Comparison of ENCODE assay signal across 6 cellular contexts in genomic region chr10:74921070-74921469, GRCh38.
A peak's percentile ranks its signal among the peaks of the same experiment; 100 is the strongest.
DNase-seq lines count a peak whose midpoint lies in the region; ATAC-seq, FAIRE-seq and TF ChIP-seq lines count a peak whose summit lies in the region.
"Not testable (repeated sequence)": the region's sequence is repeated elsewhere in the genome, so short reads cannot be mapped to it uniquely, and the experiment has no call there.

No MANE protein-coding gene starts in this region.

- not testable (repeated sequence) for H3K9me2 ChIP-seq in HCT116 (ENCODE audit: insufficient read depth); PC-9 (ENCODE audit: insufficient read depth)

- not testable (repeated sequence) for H3K56ac ChIP-seq in mesendoderm (ENCODE audit: low read length)

- H2BK5ac ChIP-seq in mesendoderm (ENCODE audit: low read length), result not testable (repeated sequence)

- DNase-seq in HCT116 (ENCODE audit: low read depth, low spot score); PC-9; mesendoderm; neural progenitor cell (ENCODE audit: low spot score): not testable (repeated sequence)
- peak in 1 of 4 experiments; percentile 14 for DNase-seq in K562 (ENCODE audit: extremely low read depth in 1 of 4, low spot score in 3 of 4)
- DNase-seq in erythroblast (lab: John Stamatoyannopoulos, UW), result peak; percentile 34 to 56

- 5% methylated on average over 5 of the region's 5 CpGs for WGBS in K562 (ENCODE audit: insufficient coverage, low coverage, missing lambda C conversion rate)
- WGBS in mesendoderm (ENCODE audit: extremely low coverage, insufficient coverage, low lambda C conversion rate), result no CpG with 5 or more reads among the region's 5 CpGs

- peaks cover 34% of the 10 kb centered on the region for H3K4me1 Mint-ChIP-seq in neural progenitor cell

- TF ChIP-seq CTCF in HCT116 (IDR thresholded peaks at IDR 0.05 in 2 of 3, conservative IDR thresholded peaks at IDR 0.05 in 1 of 3; ENCODE audit: borderline replicate concordance in 1 of 3, insufficient read depth in 1 of 3, low read depth in 2 of 3, low read length in 2 of 3); PC-9 (conservative IDR thresholded peaks at IDR 0.05); K562 (IDR thresholded peaks at IDR 0.05 in 2 of 3, conservative IDR thresholded peaks at IDR 0.05 in 1 of 3; ENCODE audit: insufficient read depth in 2 of 3, low read depth in 1 of 3, low read length in 3 of 3); neural progenitor cell (IDR thresholded peaks at IDR 0.05): not testable (repeated sequence)

- peak overlapping the region; percentile 36 for H2BK15ac ChIP-seq in mesendoderm (replicated peaks; ENCODE audit: low read depth)

- H3K9me1 ChIP-seq in K562 (ENCODE audit: control insufficient read depth, insufficient read depth, low read length), result not testable (repeated sequence)

- peaks cover 10% of the 10 kb centered on the region for H3K36me3 Mint-ChIP-seq in neural progenitor cell

- not testable (repeated sequence) for H3K36me3 ChIP-seq in HCT116 (ENCODE audit: control insufficient read depth in 1 of 2, insufficient read depth in 2 of 2, low read length in 2 of 2); PC-9 (ENCODE audit: low read depth); K562 (ENCODE audit: control insufficient read depth, insufficient read depth, low read length); mesendoderm (ENCODE audit: control insufficient read depth, insufficient read depth, low read length); neural progenitor cell

- not testable (repeated sequence) for H2BK120ac ChIP-seq in mesendoderm (ENCODE audit: low read depth, low read length)

- not testable (repeated sequence) for H3K4me3 Mint-ChIP-seq in neural progenitor cell

- not testable (repeated sequence) for H2AFZ ChIP-seq in HCT116 (ENCODE audit: low read depth, low read length, poor library complexity, severe bottlenecking); PC-9; K562 (ENCODE audit: low read depth, low read length); neural progenitor cell (replicated peaks)

- H3K4ac ChIP-seq in mesendoderm (ENCODE audit: low read depth, low read length), result not testable (repeated sequence)

- H3K4me3 ChIP-seq in HCT116 (replicated peaks in 1 of 2; ENCODE audit: low read depth in 1 of 2, low read length in 2 of 2); PC-9; K562; mesendoderm (ENCODE audit: low read length); neural progenitor cell: not testable (repeated sequence)

- intact Hi-C loops in HCT116 (cut with micrococcal nuclease); PC-9 (cut with micrococcal nuclease; ENCODE audit: unreplicated experiment); K562 (cut with micrococcal nuclease): not testable (repeated sequence)

- not testable (repeated sequence) for H2AK5ac ChIP-seq in mesendoderm (ENCODE audit: low read length)

- H3K27me3 Mint-ChIP-seq in neural progenitor cell (ENCODE audit: insufficient read depth, low read depth), result not testable (repeated sequence)

- TF ChIP-seq POLR2A in HCT116 (IDR thresholded peaks at IDR 0.05; ENCODE audit: borderline replicate concordance, extremely low read depth, insufficient read depth, insufficient read length); K562 (conservative IDR thresholded peaks at IDR 0.05); erythroblast (IDR thresholded peaks at IDR 0.05; ENCODE audit: low read length): not testable (repeated sequence)

- not testable (repeated sequence) for H3K27ac ChIP-seq in HCT116 (ENCODE audit: low read depth, low read length); K562 (ENCODE audit: extremely low read depth, low read depth, low read length); neural progenitor cell
- H3K27ac ChIP-seq in PC-9, result peak overlapping the region; percentile 92
- H3K27ac ChIP-seq in mesendoderm (ENCODE audit: low read depth, low read length), result peak overlapping the region; percentile 18

- H3K9me3 Mint-ChIP-seq in neural progenitor cell, result peaks cover 16% of the 10 kb centered on the region

- H3K9me3 ChIP-seq in HCT116 (ENCODE audit: control insufficient read depth in 1 of 2, insufficient read depth in 1 of 2, low read depth in 1 of 2, low read length in 2 of 2); PC-9 (ENCODE audit: insufficient read depth, low read depth); K562 (replicated peaks; ENCODE audit: control insufficient read depth, insufficient read depth, low read depth, low read length): not testable (repeated sequence)
- peaks cover 12% of the 10 kb centered on the region for H3K9me3 ChIP-seq in neural progenitor cell (ENCODE audit: low read depth)

- H4K5ac ChIP-seq in mesendoderm (ENCODE audit: low read length), result not testable (repeated sequence)

- H3K79me2 ChIP-seq in HCT116 (ENCODE audit: insufficient read depth, low read length); K562 (ENCODE audit: control insufficient read depth, insufficient read depth, low read length); mesendoderm (ENCODE audit: control insufficient read depth, insufficient read depth, low read length): not testable (repeated sequence)
- H3K79me2 ChIP-seq in PC-9 (ENCODE audit: low read depth) (peaks cover 64% of the 10 kb centered on the region), neural progenitor cell (ENCODE audit: low read depth) (peaks cover 60% of the 10 kb centered on the region)

- not testable (repeated sequence) for H3K9ac ChIP-seq in HCT116 (ENCODE audit: low read length); K562 (ENCODE audit: insufficient read depth in 1 of 2, low read depth in 2 of 2, low read length in 2 of 2); mesendoderm (ENCODE audit: low read length); neural progenitor cell

- 0 out of 2 replicates have a peak overlapping the region, but pooled peaks have one; percentile 64 for H3K4me2 ChIP-seq in HCT116 (ENCODE audit: low read length)
- H3K4me2 ChIP-seq in PC-9, result peak overlapping the region; percentile 74
- not testable (repeated sequence) for H3K4me2 ChIP-seq in K562 (ENCODE audit: insufficient read depth, low read length); mesendoderm (ENCODE audit: low read length)
- peak overlapping the region; percentile 64 for H3K4me2 ChIP-seq in neural progenitor cell

- not testable (repeated sequence) for H3K27me3 ChIP-seq in HCT116 (ENCODE audit: insufficient read depth, low read length); PC-9 (ENCODE audit: insufficient read depth, low read depth); K562 (ENCODE audit: control insufficient read depth in 2 of 2, insufficient read depth in 2 of 2, low read length in 2 of 2); mesendoderm (ENCODE audit: insufficient read depth, low read length, poor library complexity); neural progenitor cell

- ATAC-seq in HCT116, K562: not testable (repeated sequence)

- peaks cover 69% of the 10 kb centered on the region for H3F3A ChIP-seq in PC-9 (ENCODE audit: insufficient read depth, low read depth)
- peaks cover 26% of the 10 kb centered on the region for H3F3A ChIP-seq in neural progenitor cell (ENCODE audit: low read depth)

- TF ChIP-seq EP300 in K562 (IDR thresholded peaks at IDR 0.05; ENCODE audit: low read length), result peak; percentile 59

- not testable (repeated sequence) for H4K20me1 ChIP-seq in HCT116 (ENCODE audit: insufficient read depth); PC-9 (ENCODE audit: insufficient read depth); K562 (replicated peaks; ENCODE audit: control insufficient read depth, insufficient read depth, low read length)
- H4K20me1 ChIP-seq in neural progenitor cell (ENCODE audit: low read depth), result peaks cover 27% of the 10 kb centered on the region

- not testable (repeated sequence) for BruUV-seq in HCT116 (replicated peaks; lab: Mats Ljungman, UMichigan); PC-9 (replicated peaks; lab: Mats Ljungman, UMichigan); K562 (replicated peaks; lab: Mats Ljungman, UMichigan)

- CTCF ChIA-PET in HCT116 (lab: Charles Lee); PC-9 (lab: Charles Lee); K562 (lab: Yijun Ruan, JAX; ENCODE audit: low intra/inter-chr PET ratio): not testable (repeated sequence)

- not testable (repeated sequence) for H3K27ac Mint-ChIP-seq in neural progenitor cell

- H4K8ac ChIP-seq in mesendoderm (ENCODE audit: low read depth, low read length), result not testable (repeated sequence)

- RAD21 ChIA-PET in HCT116 (lab: Charles Lee; ENCODE audit: low non-redundant PET in 1 of 2, low total read pairs in 2 of 2, uncharacterized antibody in 2 of 2, unreplicated experiment in 2 of 2), result not testable (repeated sequence)

- in situ Hi-C loops in K562 (cut with MboI), result not testable (repeated sequence)

- not testable (repeated sequence) for FAIRE-seq in K562 (lab: Jason Lieb, UNC)

- H3K18ac ChIP-seq in mesendoderm (ENCODE audit: low read length), result peak overlapping the region; percentile 39

- POLR2A ChIA-PET in HCT116 (lab: Charles Lee); PC-9 (lab: Charles Lee; ENCODE audit: unreplicated experiment): not testable (repeated sequence)
- POLR2A ChIA-PET in K562 (lab: Yijun Ruan, JAX), result interaction anchor here (0.8 to 2.4 kb wide), 8 partner anchors 8 to 89 kb away, joined by 3 to 9 read pairs (median 3); no protein-coding TSS in a partner anchor

- H3K79me1 ChIP-seq in mesendoderm (ENCODE audit: low read length), result not testable (repeated sequence)

- TF ChIP-seq RAD21 in HCT116 (IDR thresholded peaks at IDR 0.05; ENCODE audit: low read depth); K562 (CRISPR knock-in tag; conservative IDR thresholded peaks at IDR 0.05 in 1 of 2, IDR thresholded peaks at IDR 0.05 in 1 of 2): not testable (repeated sequence)

- H3K23ac ChIP-seq in mesendoderm (ENCODE audit: low read length), result not testable (repeated sequence)

- H3K4me1 ChIP-seq in HCT116 (ENCODE audit: control insufficient read depth in 1 of 2, insufficient read depth in 2 of 2, low read length in 2 of 2) (peaks cover 52 to 73% of the 10 kb centered on the region in 2 experiments), PC-9 (replicated peaks; ENCODE audit: insufficient read depth) (peaks cover 90% of the 10 kb centered on the region), K562 (replicated peaks in 1 of 2; ENCODE audit: control insufficient read depth in 2 of 2, insufficient read depth in 2 of 2, low read length in 2 of 2) (peaks cover 9 to 14% of the 10 kb centered on the region in 2 experiments; a peak in 3 of 5 replicates), neural progenitor cell (peaks cover 37% of the 10 kb centered on the region)
- not testable (repeated sequence) for H3K4me1 ChIP-seq in mesendoderm (ENCODE audit: control insufficient read depth, low read depth, low read length)
